ENCODE assay signal across 9 cellular contexts in genomic region chr7:2521341-2521745, GRCh38. TPM values are rescaled to one million over a fixed set of nuclear protein-coding genes. Genes with fewer than 3 reads are reported as not detected.
DNase-seq lines count a peak whose midpoint lies in the region; ATAC-seq and TF ChIP-seq lines count a peak whose summit lies in the region.
"Had no signal": no experiment of that assay in that cellular context is flagged by ENCODE, and none has a peak within 500 bp of the region (broad histone marks: within the 10 kb centered on the region; RNA-seq: fewer than 3 reads in every experiment).

No MANE protein-coding gene starts in this region.

- no peak overlapping the region for H3K27ac ChIP-seq in right cardiac atrium (ENCODE audit: low read length)
- peak overlapping the region; percentile 98 to 99 for H3K27ac ChIP-seq in mucosa of rectum (ENCODE audit: low read depth in 2 of 2, low read length in 2 of 2)

- DNase-seq in right cardiac atrium (no peak), Right ventricle myocardium inferior (ENCODE audit: missing footprints) (no peak), MCF 10A (ENCODE audit: unreplicated experiment) (no peak), NCI-H1694 (lab: John Stamatoyannopoulos, UW) (no peak)
- DNase-seq: posterior cingulate gyrus had no signal

- H3K36me3 Mint-ChIP-seq in MCF 10A (ENCODE audit: insufficient read depth, unreplicated experiment), result no peaks in the 10 kb centered on the region

- H3K27me3 Mint-ChIP-seq in MCF 10A (ENCODE audit: insufficient read depth, unreplicated experiment), result no peaks in the 10 kb centered on the region

- CTCF ChIA-PET in MCF 10A (lab: Yijun Ruan, JAX), result interaction anchor here (0.5 to 0.6 kb wide), 2 partner anchors 45 to 346 kb away, joined by 4 to 5 read pairs; no protein-coding TSS in a partner anchor

- H3K4me1 ChIP-seq in right cardiac atrium (ENCODE audit: control insufficient read depth, insufficient read depth, low read length) (peaks cover 6% of the 10 kb centered on the region), mucosa of rectum (ENCODE audit: control insufficient read depth in 2 of 2, insufficient read depth in 2 of 2, low read length in 2 of 2) (peaks cover 54 to 65% of the 10 kb centered on the region in 2 donors)

- H3K9ac ChIP-seq in mucosa of rectum (ENCODE audit: low read depth in 1 of 2, low read length in 2 of 2), result peak overlapping the region; percentile 70 to 94

- peaks cover 16% of the 10 kb centered on the region for H3K4me1 Mint-ChIP-seq in MCF 10A (ENCODE audit: insufficient read depth, unreplicated experiment)

- H3K36me3 ChIP-seq in mucosa of rectum (ENCODE audit: control insufficient read depth in 2 of 2, insufficient read depth in 2 of 2, low read length in 2 of 2), result peaks cover 7 to 13% of the 10 kb centered on the region in 2 donors

- H3K27ac Mint-ChIP-seq in MCF 10A (ENCODE audit: low read depth, unreplicated experiment), result no peak overlapping the region

- ATAC-seq in right cardiac atrium (no peak), Right ventricle myocardium inferior (no peak), HG02938 (IDR thresholded peaks at IDR 0.05; ENCODE audit: unreplicated experiment) (no peak), HG03139 (IDR thresholded peaks at IDR 0.05; ENCODE audit: unreplicated experiment) (no peak), GM18907 (IDR thresholded peaks at IDR 0.05; ENCODE audit: unreplicated experiment) (no peak)

- TF ChIP-seq CTCF in MCF 10A (IDR thresholded peaks at IDR 0.05; ENCODE audit: unreplicated experiment), result no peak

- H3K27me3 ChIP-seq in right cardiac atrium (ENCODE audit: control insufficient read depth, insufficient read depth), result no peaks in the 10 kb centered on the region
- no peaks in the 10 kb centered on the region for H3K27me3 ChIP-seq in mucosa of rectum (ENCODE audit: control insufficient read depth in 2 of 2, insufficient read depth in 2 of 2, low read length in 2 of 2)

- no TSS peak for BruUV-seq in MCF 10A (replicated peaks; lab: Mats Ljungman, UMichigan)

- WGBS in right cardiac atrium, result 10% methylated on average over 21 of the region's 21 CpGs

- H3K9me3 ChIP-seq in right cardiac atrium (ENCODE audit: control insufficient read depth, low read length), result no peaks in the 10 kb centered on the region
- no peaks in the 10 kb centered on the region for H3K9me3 ChIP-seq in mucosa of rectum (ENCODE audit: control insufficient read depth in 2 of 2, low read length in 2 of 2)

- intact Hi-C loops in right cardiac atrium (cut with DNase I), result no loop called here
- intact Hi-C loops in Right ventricle myocardium inferior (cut with DNase I), result loop anchor here (5.0 kb wide), 1 partner anchor 44 kb away; the partner anchor contains the start of gene GRIFIN
- intact Hi-C loops in MCF 10A (cut with micrococcal nuclease), result loop anchor here (5.0 kb wide), 1 partner anchor 36 kb away; the partner anchor contains the start of genes BRAT1 and IQCE

- H3K4me3 ChIP-seq in right cardiac atrium (ENCODE audit: low read length) (peak overlapping the region; percentile 66), mucosa of rectum (ENCODE audit: low read length in 2 of 2) (peak overlapping the region; percentile 83 to 87)

- H3K4me3 Mint-ChIP-seq in MCF 10A (ENCODE audit: unreplicated experiment), result peak overlapping the region; percentile 70

- no peaks in the 10 kb centered on the region for H3K9me3 Mint-ChIP-seq in MCF 10A (ENCODE audit: unreplicated experiment)

- POLR2A ChIA-PET in MCF 10A (lab: Yijun Ruan, JAX), result interaction anchor here (0.8 to 1.5 kb wide), 3 partner anchors 9 to 39 kb away, joined by 3 to 4 read pairs (median 3); no protein-coding TSS in a partner anchor

RNA-seq across cellular contexts. Expression of gene LFNG, which starts 1.8 kb away (rescaled TPM):
- total RNA-seq in right cardiac atrium (1 to 10 TPM; 3.6 to 6.6 (median 4.8) TPM), Right ventricle myocardium inferior (6.5 TPM), MCF 10A (2022) (1.7 and 2.4 TPM in 2 replicates)
- 6.0 TPM for polyA plus RNA-seq in right cardiac atrium

RNA-seq across cellular contexts. Expression of gene BRAT1, which starts 34.0 kb away (rescaled TPM):
- total RNA-seq in right cardiac atrium (10 to 100 TPM; 15.4 to 19.0 (median 16.1) TPM), Right ventricle myocardium inferior (14.8 TPM), MCF 10A (2022) (15.4 and 18.0 TPM in 2 replicates)
- polyA plus RNA-seq in right cardiac atrium, result 16.9 TPM

RNA-seq across cellular contexts. Expression of gene IQCE, which starts 37.4 kb away (rescaled TPM):
- total RNA-seq in right cardiac atrium, result 10 to 100 TPM; 10.6 to 16.0 (median 15.2) TPM
- polyA plus RNA-seq in right cardiac atrium, result 7.9 TPM
- total RNA-seq in Right ventricle myocardium inferior, result 11.5 TPM
- total RNA-seq in MCF 10A (2022), result 16.7 and 23.9 TPM in 2 replicates

RNA-seq across cellular contexts. Expression of gene GRIFIN, which starts 45.1 kb away (rescaled TPM):
- total RNA-seq in right cardiac atrium (not detected), Right ventricle myocardium inferior (not detected), MCF 10A (2022) (not detected in 2 replicates)
- not detected for polyA plus RNA-seq in right cardiac atrium

Comparison
In these comparisons a context has a peak if more than half of its experiments do, and no peak if none do; other contexts are left out.
1. intact Hi-C loops: an anchor here in Right ventricle myocardium inferior (5.0 kb wide) and MCF 10A (5.0 kb wide); none called in right cardiac atrium.